8 cellular contexts compared by ENCODE assay signal in the genomic region with DNA sequence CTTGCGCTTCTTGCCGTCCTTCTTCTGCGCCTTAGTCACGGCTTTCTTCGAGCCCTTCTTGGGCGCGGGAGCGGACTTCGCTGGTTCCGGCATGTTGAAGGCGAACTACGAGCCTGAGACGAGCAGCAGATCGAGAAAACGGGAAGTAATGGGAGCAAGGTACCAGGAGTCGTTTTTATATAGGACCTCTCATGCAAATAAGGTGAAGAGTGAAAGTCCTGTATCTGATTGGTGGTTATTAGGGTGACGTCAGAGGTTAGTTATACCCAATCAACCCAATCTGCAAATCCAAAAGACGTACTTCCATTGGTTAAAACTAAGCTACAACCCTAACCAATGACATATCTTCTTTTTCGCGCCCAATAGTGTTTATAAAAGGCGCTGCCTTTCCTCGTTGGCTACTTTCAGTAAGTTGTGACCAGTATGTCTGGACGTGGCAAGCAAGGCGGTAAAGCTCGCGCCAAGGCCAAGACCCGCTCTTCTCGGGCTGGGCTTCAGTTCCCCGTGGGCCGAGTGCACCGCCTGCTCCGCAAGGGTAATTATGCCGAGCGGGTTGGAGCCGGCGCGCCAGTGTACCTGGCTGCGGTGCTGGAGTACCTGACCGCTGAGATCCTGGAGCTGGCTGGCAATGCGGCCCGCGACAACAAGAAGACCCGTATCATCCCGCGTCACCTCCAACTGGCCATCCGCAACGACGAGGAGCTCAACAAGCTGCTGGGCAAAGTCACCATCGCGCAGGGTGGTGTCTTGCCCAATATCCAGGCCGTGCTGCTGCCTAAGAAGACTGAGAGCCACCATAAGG.
A peak's percentile ranks its signal among the peaks of the same experiment; 100 is the strongest.
DNase-seq lines count a peak whose midpoint lies in the region; ATAC-seq, FAIRE-seq and TF ChIP-seq lines count a peak whose summit lies in the region.

No MANE protein-coding gene starts in this region.

- WGBS in adrenal gland, 4 donors, result 0 to 7% (median 2%) methylated on average over 39 to 51 of the region's 51 CpGs
- WGBS in heart right ventricle, 2 donors, result 3 to 4% methylated on average over 51 of the region's 51 CpGs

- H3K9me3 ChIP-seq in adrenal gland (replicated peaks in 1 of 3), result no peaks in the 10 kb centered on the region
- H3K9me3 ChIP-seq in heart right ventricle, result no peaks in the 10 kb centered on the region
- H3K9me3 ChIP-seq in parathyroid adenoma (ENCODE audit: control insufficient read depth, low read length), result no peaks in the 10 kb centered on the region

- ATAC-seq in HG02623 (IDR thresholded peaks at IDR 0.05; ENCODE audit: unreplicated experiment) (peak; percentile 73), heart right ventricle (peak; percentile 92 to 98 (median 96))

- H3K4me1 ChIP-seq in adrenal gland (replicated peaks in 1 of 2), result peaks cover 0 to 11% of the 10 kb centered on the region in 2 donors
- H3K4me1 ChIP-seq in heart right ventricle, result peaks cover 0 to 33% (median 15%) of the 10 kb centered on the region in 9 donors
- H3K4me1 ChIP-seq in parathyroid adenoma, result no peaks in the 10 kb centered on the region

- H3K27me3 ChIP-seq in adrenal gland (no peaks in the 10 kb centered on the region), heart right ventricle (no peaks in the 10 kb centered on the region), parathyroid adenoma (ENCODE audit: control insufficient read depth, insufficient read depth, low read length) (no peaks in the 10 kb centered on the region)

- no peak for FAIRE-seq in urothelium cell line (lab: Jason Lieb, UNC)

- peak overlapping the region; percentile 98 for H3K4me2 ChIP-seq in parathyroid adenoma (ENCODE audit: low read length)

- peak; percentile 98 to 100 for TF ChIP-seq POLR2A in adrenal gland (IDR thresholded peaks at IDR 0.05)

- H3K36me3 ChIP-seq in adrenal gland (replicated peaks in 1 of 2) (no peaks in the 10 kb centered on the region), heart right ventricle (peaks cover 0 to 14% (median 0%) of the 10 kb centered on the region in 9 donors), parathyroid adenoma (ENCODE audit: control insufficient read depth, insufficient read depth, low read length) (no peaks in the 10 kb centered on the region)

- intact Hi-C loops in adrenal gland (cut with DNase I), result no loop called here
- intact Hi-C loops in heart right ventricle (cut with DNase I), result loop anchor here in 6 of 10 donors (2.0 to 10.0 kb wide), 4 partner anchors 14 to 1122 kb away; a partner anchor contains a TSS

- no peak overlapping the region for H3K9ac ChIP-seq in parathyroid adenoma

- DNase-seq in NCI-H1092 (lab: John Stamatoyannopoulos, UW), result peak; percentile 90
- peak; percentile 93 for DNase-seq in SKM-1 (lab: John Stamatoyannopoulos, UW; ENCODE audit: unreplicated experiment)
- DNase-seq in adrenal gland, result peak; percentile 83 to 94 (median 90)
- peak; percentile 62 to 86 for DNase-seq in heart right ventricle
- peak; percentile 87 for DNase-seq in urothelium cell line (ENCODE audit: low spot score)

- H3K79me2 ChIP-seq in parathyroid adenoma, result no peaks in the 10 kb centered on the region

- peak overlapping the region; percentile 81 for H2AFZ ChIP-seq in parathyroid adenoma

- TF ChIP-seq CTCF in GM12875 (IDR thresholded peaks at IDR 0.05; ENCODE audit: borderline replicate concordance, insufficient read depth, low read depth, low read length), result no peak
- no peak for TF ChIP-seq CTCF in adrenal gland (IDR thresholded peaks at IDR 0.05)
- TF ChIP-seq CTCF in heart right ventricle (IDR thresholded peaks at IDR 0.05), result no peak
- TF ChIP-seq CTCF in parathyroid adenoma (IDR thresholded peaks at IDR 0.05), result no peak

- peak overlapping the region; percentile 62 for H3K4me3 ChIP-seq in GM12875 (ENCODE audit: low read depth, low read length)
- peak overlapping the region; percentile 26 to 72 (median 45) for H3K4me3 ChIP-seq in adrenal gland
- peak overlapping the region; percentile 45 to 79 (median 66) for H3K4me3 ChIP-seq in heart right ventricle
- peak overlapping the region; percentile 91 for H3K4me3 ChIP-seq in parathyroid adenoma (ENCODE audit: low read depth, low read length)

- H3K27ac ChIP-seq in adrenal gland, result peak overlapping the region; percentile 73 to 98 (median 87)
- H3K27ac ChIP-seq in heart right ventricle, result peak overlapping the region; percentile 81 to 93 (median 89)
- H3K27ac ChIP-seq in parathyroid adenoma, result peak overlapping the region; percentile 88

Comparison
In these comparisons a context has a peak if more than half of its experiments do, and no peak if none do; other contexts are left out.
1. Peak in every context shown above with its lines: DNase-seq, ATAC-seq, H3K4me3 ChIP-seq and H3K27ac ChIP-seq.
2. intact Hi-C loops: an anchor here in heart right ventricle (2.0 to 10.0 kb wide); none called in adrenal gland.